11 cellular contexts compared by ENCODE assay signal in genomic region chr7:99693427-99694200, GRCh38.
DNase-seq lines count a peak whose midpoint lies in the region.
"Had no signal": no experiment of that assay in that cellular context is flagged by ENCODE, and none has a peak within 500 bp of the region (broad histone marks: within the 10 kb centered on the region; RNA-seq: fewer than 3 reads in every experiment).

No MANE protein-coding gene starts in this region.

- DNase-seq in activated CD4-positive, alpha-beta T cell treated with anti-CD3 and anti-CD28 coated beads for 48 hours, result peak; percentile 6
- no peak for DNase-seq in activated CD4-positive, alpha-beta T cell treated with anti-CD3 and anti-CD28 coated beads, Interleukin-2, amount 50 U/mL, for 48 hours
- DNase-seq in NCI-H748 treated with DMSO at 0.1 percent for 48 hours (lab: John Stamatoyannopoulos, UW), result peak; percentile 16
- peak; percentile 1 to 3 for DNase-seq in stimulated activated CD4-positive, alpha-beta T cell treated with anti-CD3 and anti-CD28 coated beads, Interleukin-4, amount 100 ng/mL, for 4 hours
- no peak for DNase-seq in AG08395 (ENCODE audit: low spot score)
- DNase-seq in GM19238 (ENCODE audit: insufficient read length, low spot score), result no peak
- DNase-seq in NCI-H226, result no peak
- DNase-seq: caudate nucleus, immature natural killer cell, MM.1S had no signal

- H3K27me3 ChIP-seq in iPS-20b (ENCODE audit: insufficient read depth, low read length), result no peaks in the 10 kb centered on the region

- H3K4me1 ChIP-seq in iPS-20b (ENCODE audit: insufficient read depth, low read length), result peaks cover 13% of the 10 kb centered on the region; the same call in 1 of the 2 replicates

- peak overlapping the region; percentile 34; the same call in 1 of the 2 replicates for H3K4me3 ChIP-seq in iPS-20b (ENCODE audit: low read length)

- no peaks in the 10 kb centered on the region for H3K9me3 ChIP-seq in iPS-20b (ENCODE audit: insufficient read depth, low read depth, low read length)

- peak overlapping the region; percentile 61; the same call in 1 of the 2 replicates for H3K9ac ChIP-seq in iPS-20b (ENCODE audit: low read depth, low read length)

- no peaks in the 10 kb centered on the region for H3K36me3 ChIP-seq in iPS-20b (ENCODE audit: insufficient read depth, low read depth, low read length)

- no peak overlapping the region for H3K27ac ChIP-seq in iPS-20b (ENCODE audit: low read length)

Comparison
In these comparisons a context has a peak if more than half of its experiments do, and no peak if none do; other contexts are left out.
1. DNase-seq: peak in activated CD4-positive, alpha-beta T cell treated with anti-CD3 and anti-CD28 coated beads for 48 hours (single experiment), NCI-H748 treated with DMSO at 0.1 percent for 48 hours (single experiment) and stimulated activated CD4-positive, alpha-beta T cell treated with anti-CD3 and anti-CD28 coated beads, Interleukin-4, amount 100 ng/mL, for 4 hours (2 of 2); none in activated CD4-positive, alpha-beta T cell treated with anti-CD3 and anti-CD28 coated beads, Interleukin-2, amount 50 U/mL, for 48 hours (0 of 2), AG08395 (single experiment), GM19238 (single experiment) and NCI-H226 (single experiment).